10 cellular contexts compared by ENCODE assay signal in the genomic region with DNA sequence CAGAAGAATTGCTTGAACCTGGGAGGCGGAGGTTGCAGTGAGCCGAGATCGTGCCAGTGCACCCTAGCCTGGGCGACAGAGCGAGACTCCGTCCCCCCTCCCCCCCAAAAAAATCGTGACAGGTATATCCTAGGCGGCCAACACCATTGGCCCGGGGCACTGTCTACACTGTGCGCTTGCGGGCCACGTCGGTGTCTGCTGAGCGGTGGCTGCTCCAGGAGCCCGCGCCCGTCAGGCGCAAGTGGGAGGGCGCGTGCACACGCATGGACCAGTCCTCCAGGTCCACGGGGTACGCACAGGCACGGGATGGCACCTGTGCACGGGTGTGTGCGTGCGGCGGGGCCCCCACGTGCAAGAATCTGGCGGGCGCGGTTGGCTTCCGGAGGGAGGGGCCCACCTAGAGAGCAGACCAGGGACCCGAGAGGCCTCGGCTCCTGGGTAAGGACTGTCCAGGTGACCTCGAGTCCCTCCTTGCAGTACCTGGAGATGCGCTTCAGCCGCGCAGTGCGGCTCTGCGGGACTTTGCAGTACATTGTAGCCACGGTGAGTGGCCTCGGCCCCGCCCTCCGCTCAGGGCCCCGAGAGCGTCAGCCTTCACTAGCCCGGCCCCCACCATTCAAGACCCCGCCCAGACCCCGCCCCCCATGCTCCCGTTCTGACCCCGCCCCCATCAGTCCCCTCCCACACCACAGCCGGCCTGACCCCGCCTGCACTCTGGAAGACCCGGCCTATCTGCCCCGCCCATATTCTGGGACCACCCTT. TPM values are rescaled to one million over a fixed set of nuclear protein-coding genes. Genes with fewer than 3 reads are reported as not detected.
A peak's percentile ranks its signal among the peaks of the same experiment; 100 is the strongest.
DNase-seq lines count a peak whose midpoint lies in the region; ATAC-seq and TF ChIP-seq lines count a peak whose summit lies in the region.
"Had no signal": no experiment of that assay in that cellular context is flagged by ENCODE, and none has a peak within 500 bp of the region (broad histone marks: within the 10 kb centered on the region; RNA-seq: fewer than 3 reads in every experiment).

No MANE protein-coding gene starts in this region.

- peaks cover 6 to 11% of the 10 kb centered on the region in 2 donors for H3K4me1 Mint-ChIP-seq in immature natural killer cell
- H3K4me1 Mint-ChIP-seq in stimulated activated effector memory CD8-positive, alpha-beta T cell treated with anti-CD3 and anti-CD28 coated beads, Interleukin-12 subunit alpha, Interleukin-12 subunit beta, amount 100 ng/mL, for 72 hours: peaks cover 27% of the 10 kb centered on the region

- intact Hi-C loops in OCI-LY7 (cut with micrococcal nuclease; ENCODE audit: unreplicated experiment): loop anchor here (5.0 kb wide), 1 partner anchor 123 kb away; no protein-coding TSS in a partner anchor

- TF ChIP-seq CTCF in OCI-LY7 (conservative IDR thresholded peaks at IDR 0.05; ENCODE audit: low read length): no peak

- no peaks in the 10 kb centered on the region for H3K36me3 ChIP-seq in OCI-LY7 (ENCODE audit: insufficient read depth, low read length)

- peaks cover 14% of the 10 kb centered on the region for H3K4me1 ChIP-seq in OCI-LY7 (ENCODE audit: insufficient read depth, low read length, poor library complexity, severe bottlenecking)

- no peaks in the 10 kb centered on the region for H3K9me3 Mint-ChIP-seq in immature natural killer cell
- H3K9me3 Mint-ChIP-seq in stimulated activated effector memory CD8-positive, alpha-beta T cell treated with anti-CD3 and anti-CD28 coated beads, Interleukin-12 subunit alpha, Interleukin-12 subunit beta, amount 100 ng/mL, for 72 hours: no peaks in the 10 kb centered on the region

- no peak overlapping the region for H3K27ac Mint-ChIP-seq in immature natural killer cell
- H3K27ac Mint-ChIP-seq in stimulated activated effector memory CD8-positive, alpha-beta T cell treated with anti-CD3 and anti-CD28 coated beads, Interleukin-12 subunit alpha, Interleukin-12 subunit beta, amount 100 ng/mL, for 72 hours: no peak overlapping the region

- peak overlapping the region; percentile 83 for H3K4me2 ChIP-seq in OCI-LY7 (ENCODE audit: low read length)

- CTCF ChIA-PET in OCI-LY7 (lab: Charles Lee; ENCODE audit: unreplicated experiment): no interaction called here

- H4K20me1 ChIP-seq in OCI-LY7 (ENCODE audit: insufficient read depth, low read length): no peaks in the 10 kb centered on the region; the same call in 1 of the 2 replicates

- H3K79me2 ChIP-seq in OCI-LY7 (ENCODE audit: insufficient read depth, low read depth, low read length): no peaks in the 10 kb centered on the region

- peak overlapping the region; percentile 43 to 73 (median 59) for H3K4me3 Mint-ChIP-seq in immature natural killer cell
- peak overlapping the region; percentile 71 for H3K4me3 Mint-ChIP-seq in stimulated activated effector memory CD8-positive, alpha-beta T cell treated with anti-CD3 and anti-CD28 coated beads, Interleukin-12 subunit alpha, Interleukin-12 subunit beta, amount 100 ng/mL, for 72 hours

- POLR2A ChIA-PET in OCI-LY7 (lab: Charles Lee): no interaction called here

- H2AFZ ChIP-seq in OCI-LY7 (ENCODE audit: low read length): peak overlapping the region; percentile 71

- H3K9me3 ChIP-seq in OCI-LY7 (ENCODE audit: low read length): no peaks in the 10 kb centered on the region

- DNase-seq in NCI-H1436 (lab: John Stamatoyannopoulos, UW): peak; percentile 60
- DNase-seq in NCI-H1436 treated with DMSO at 0.1 percent for 48 hours (lab: John Stamatoyannopoulos, UW): no peak
- peak; percentile 78 for DNase-seq in OCI-LY7 (ENCODE audit: low spot score)
- DNase-seq in activated T-helper 1 cell treated with anti-CD3 and anti-CD28 coated beads, Interleukin-2, amount 50 U/mL, for 16 hours (ENCODE audit: low read depth in 1 of 2, low spot score in 1 of 2): peak; percentile 41 to 46
- peak in 2 of 3 donors; percentile 30 to 34 for DNase-seq in immature natural killer cell
- peak; percentile 41 to 74 for DNase-seq in stimulated activated effector memory CD8-positive, alpha-beta T cell treated with anti-CD3 and anti-CD28 coated beads, Interleukin-12 subunit alpha, Interleukin-12 subunit beta, amount 100 ng/mL, for 72 hours (ENCODE audit: low spot score in 2 of 2)
- DNase-seq in T1000 (lab: John Stamatoyannopoulos, UW): no peak

- no peak overlapping the region for H3K27ac ChIP-seq in OCI-LY7 (ENCODE audit: low read depth, low read length, poor library complexity, severe bottlenecking)

- peak; percentile 85 for ATAC-seq in stimulated activated effector memory CD8-positive, alpha-beta T cell treated with anti-CD3 and anti-CD28 coated beads, Interleukin-12 subunit alpha, Interleukin-12 subunit beta, amount 100 ng/mL, for 72 hours
- ATAC-seq in HG02970 (IDR thresholded peaks at IDR 0.05; ENCODE audit: low FRiP score, unreplicated experiment): no peak

- no peaks in the 10 kb centered on the region for H3K9me2 ChIP-seq in OCI-LY7 (ENCODE audit: insufficient read depth, low read length)

- BruUV-seq in OCI-LY7 (replicated peaks; lab: Mats Ljungman, UMichigan): no TSS peak

- peaks cover 5 to 17% (median 11%) of the 10 kb centered on the region in 3 donors for H3K27me3 Mint-ChIP-seq in immature natural killer cell (ENCODE audit: low read depth in 3 of 3)

- H3K36me3 Mint-ChIP-seq in immature natural killer cell: no peaks in the 10 kb centered on the region
- no peaks in the 10 kb centered on the region for H3K36me3 Mint-ChIP-seq in stimulated activated effector memory CD8-positive, alpha-beta T cell treated with anti-CD3 and anti-CD28 coated beads, Interleukin-12 subunit alpha, Interleukin-12 subunit beta, amount 100 ng/mL, for 72 hours

- peak overlapping the region; percentile 65 for H3K4me3 ChIP-seq in OCI-LY7 (ENCODE audit: low read depth, low read length, poor library complexity, severe bottlenecking)

RNA-seq across cellular contexts. Expression of a gene that starts 2.1 kb away (rescaled TPM):
- total RNA-seq in OCI-LY7 (2014; rRNA removed; shearing (Covaris generic)): 0.03 TPM in 1 of 2 replicates, not detected in the other
- not detected in 2 replicates for total RNA-seq in OCI-LY7 (2022)
- 1 to 10 TPM in 1 of 3 donors, under 1 TPM in 1, not detected in 1; 0.75 to 1.4 TPM for polyA plus RNA-seq in immature natural killer cell
- total RNA-seq: renal cortical epithelial cell had no signal
- polyA plus RNA-seq: AG04450 had no signal

RNA-seq across cellular contexts. Expression of a gene that starts 14.1 kb away (rescaled TPM):
- total RNA-seq in OCI-LY7 (2014; rRNA removed; shearing (Covaris generic)): 2,643 and 3,019 TPM in 2 replicates
- total RNA-seq in OCI-LY7 (2022): 3,145 and 3,253 TPM in 2 replicates
- 1,000 to 10,000 TPM; 1,385 to 2,434 (median 1,562) TPM for polyA plus RNA-seq in immature natural killer cell

RNA-seq across cellular contexts. Expression of a gene that starts 26.1 kb away (rescaled TPM):
- total RNA-seq in OCI-LY7 (2014; rRNA removed; shearing (Covaris generic)): 9.4 and 14.0 TPM in 2 replicates
- total RNA-seq in OCI-LY7 (2022): 24.4 and 25.3 TPM in 2 replicates
- polyA plus RNA-seq in immature natural killer cell: 10 to 100 TPM; 43.5 to 79.8 (median 47.4) TPM

RNA-seq across cellular contexts. Expression of a gene that starts 52.5 kb away (rescaled TPM):
- 0.25 TPM in 1 of 2 replicates, not detected in the other for total RNA-seq in OCI-LY7 (2014; rRNA removed; shearing (Covaris generic))
- total RNA-seq in OCI-LY7 (2022): 0.38 TPM in 1 of 2 replicates, not detected in the other
- polyA plus RNA-seq in immature natural killer cell: 1 to 10 TPM in 1 of 3 donors, under 1 TPM in 1, not detected in 1; 0.60 to 2.0 TPM
- total RNA-seq: renal cortical epithelial cell had no signal
- polyA plus RNA-seq: AG04450 had no signal

RNA-seq across cellular contexts. Expression of a gene that starts 59.0 kb away (rescaled TPM):
- total RNA-seq in OCI-LY7 (2014; rRNA removed; shearing (Covaris generic)): 57.5 and 68.2 TPM in 2 replicates
- total RNA-seq in OCI-LY7 (2022): 86.8 and 106 TPM in 2 replicates
- polyA plus RNA-seq in immature natural killer cell: 10 to 100 TPM; 45.5 to 76.9 (median 52.1) TPM

Comparison
In these comparisons a context has a peak if more than half of its experiments do, and no peak if none do; other contexts are left out.
1. DNase-seq: peak in NCI-H1436 (single experiment), OCI-LY7 (single experiment), activated T-helper 1 cell treated with anti-CD3 and anti-CD28 coated beads, Interleukin-2, amount 50 U/mL, for 16 hours (2 of 2), immature natural killer cell (2 of 3) and stimulated activated effector memory CD8-positive, alpha-beta T cell treated with anti-CD3 and anti-CD28 coated beads, Interleukin-12 subunit alpha, Interleukin-12 subunit beta, amount 100 ng/mL, for 72 hours (2 of 2); none in NCI-H1436 treated with DMSO at 0.1 percent for 48 hours (single experiment) and T1000 (single experiment).